ENCODE assay signal across 23 cellular contexts in the genomic region with DNA sequence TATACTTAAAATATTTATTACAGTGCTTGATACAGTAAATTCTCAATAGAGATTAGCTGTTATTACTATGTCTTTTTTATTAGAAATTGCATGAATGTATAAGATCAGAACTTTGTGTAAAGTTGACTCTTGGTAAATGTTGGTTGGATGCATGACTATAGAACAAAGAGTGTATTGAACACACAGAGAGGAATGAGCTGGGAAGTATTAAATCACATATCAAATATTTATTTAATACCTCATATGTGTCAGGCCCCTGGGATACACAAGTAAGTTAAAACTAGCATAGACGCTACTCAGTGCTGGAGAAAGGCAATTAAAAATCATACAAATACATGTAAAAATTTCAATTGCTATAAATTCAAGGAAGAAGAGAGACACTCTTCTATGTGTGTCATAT.
A peak's percentile ranks its signal among the peaks of the same experiment; 100 is the strongest.
DNase-seq lines count a peak whose midpoint lies in the region; ATAC-seq, FAIRE-seq and TF ChIP-seq lines count a peak whose summit lies in the region.
"Had no signal": no experiment of that assay in that cellular context is flagged by ENCODE, and none has a peak within 500 bp of the region (broad histone marks: within the 10 kb centered on the region; RNA-seq: fewer than 3 reads in every experiment).

No MANE protein-coding gene starts in this region.

- H3K9me2 ChIP-seq in PC-3 (replicated peaks; ENCODE audit: low read length) = no peaks in the 10 kb centered on the region

- no TSS peak for BruUV-seq in PC-3 (replicated peaks; lab: Mats Ljungman, UMichigan)

- no peaks in the 10 kb centered on the region for H3K36me3 ChIP-seq in PC-3 (ENCODE audit: low read depth, low read length)
- H3K36me3 ChIP-seq: BE2C, BLaER1 had no signal

- H3K4me2 ChIP-seq in PC-3 (ENCODE audit: low read length) = peak overlapping the region; percentile 53
- H3K4me2 ChIP-seq: BLaER1 had no signal

- no peaks in the 10 kb centered on the region for H4K20me1 ChIP-seq in PC-3 (ENCODE audit: low read length)
- H4K20me1 ChIP-seq: BLaER1 had no signal

- H3K9me3 ChIP-seq in PC-3 (ENCODE audit: low read length) = no peaks in the 10 kb centered on the region
- H3K9me3 ChIP-seq: BE2C, BLaER1 had no signal

- peak overlapping the region; percentile 50 for H3K9ac ChIP-seq in PC-3 (ENCODE audit: low read length)
- H3K9ac ChIP-seq: BLaER1 had no signal

- peak overlapping the region; percentile 90 for H3K27ac ChIP-seq in PC-3 (ENCODE audit: low read length)
- H3K27ac ChIP-seq: BLaER1 had no signal

- H3K4me1 ChIP-seq in PC-3 (ENCODE audit: insufficient read depth, low read length) = peaks cover 40% of the 10 kb centered on the region

- intact Hi-C loops in PC-3 (cut with micrococcal nuclease) = loop anchor here (5.0 to 10.0 kb wide), 4 partner anchors 99 to 416 kb away; no protein-coding TSS in a partner anchor

- H3K79me2 ChIP-seq in PC-3 (ENCODE audit: low read length) = no peaks in the 10 kb centered on the region

- H3K27me3 ChIP-seq in PC-3 (ENCODE audit: low read length) = no peaks in the 10 kb centered on the region
- H3K27me3 ChIP-seq: BE2C, BLaER1 had no signal

- CTCF ChIA-PET in PC-3 (lab: Charles Lee) = no interaction called here

- no peak for TF ChIP-seq CTCF in PC-3 (conservative IDR thresholded peaks at IDR 0.05; ENCODE audit: low read depth, low read length)

- DNase-seq in NCI-H510A treated with DMSO at 0.1 percent for 48 hours (lab: John Stamatoyannopoulos, UW) (peak; percentile 57), NCI-H510A (lab: John Stamatoyannopoulos, UW) (no peak), PC-3 (peak; percentile 80), NCI-H2227 treated with DMSO at 0.1 percent for 48 hours (lab: John Stamatoyannopoulos, UW) (no peak)
- DNase-seq: 8988T; ACHN; BE2C; C1 segment of cervical spinal cord; CD4-positive, alpha-beta memory T cell; CD4-positive, CD25-positive, alpha-beta regulatory T cell; CD8-positive, alpha-beta memory T cell; DMS 273 treated with DMSO at 0.1 percent for 48 hours; DMS79; DND-41; EL; GDM1 had no signal

- peaks cover 5% of the 10 kb centered on the region for H3F3A ChIP-seq in PC-3 (ENCODE audit: low read length, unreplicated experiment)

- H3K4me3 ChIP-seq in PC-3 (ENCODE audit: low read length) = no peak overlapping the region
- H3K4me3 ChIP-seq: BLaER1, GM12878 had no signal

- peak; percentile 79 for FAIRE-seq in islet of Langerhans (lab: Jason Lieb, UNC)
- FAIRE-seq: A204.1, GM12878, GM12892, GM18507 had no signal

- ATAC-seq in PC-3 = peak; percentile 87
- ATAC-seq in GM21390 (IDR thresholded peaks at IDR 0.05; ENCODE audit: unreplicated experiment) = no peak
- ATAC-seq: GM12878 had no signal

- POLR2A ChIA-PET in PC-3 (lab: Charles Lee; ENCODE audit: unreplicated experiment) = interaction anchor here (0.6 kb wide), 2 partner anchors 551 to 642 kb away, joined by 4 to 6 read pairs; a partner anchor contains a TSS

- no peak overlapping the region for H2AFZ ChIP-seq in PC-3 (ENCODE audit: low read length)

Comparison
In these comparisons a context has a peak if more than half of its experiments do, and no peak if none do; other contexts are left out.
1. DNase-seq: peak in NCI-H510A treated with DMSO at 0.1 percent for 48 hours (single experiment) and PC-3 (single experiment); none in NCI-H510A (single experiment) and NCI-H2227 treated with DMSO at 0.1 percent for 48 hours (single experiment).